8 cellular contexts compared by ENCODE assay signal in genomic region chr2:156908825-156909224, GRCh38.
DNase-seq lines count a peak whose midpoint lies in the region; ATAC-seq, FAIRE-seq and TF ChIP-seq lines count a peak whose summit lies in the region.
"Had no signal": no experiment of that assay in that cellular context is flagged by ENCODE, and none has a peak within 500 bp of the region (broad histone marks: within the 10 kb centered on the region; RNA-seq: fewer than 3 reads in every experiment).

No MANE protein-coding gene starts in this region.

- intact Hi-C loops in colonic mucosa (cut with DNase I) = no loop called here

- TF ChIP-seq CTCF in colonic mucosa (IDR thresholded peaks at IDR 0.05) (no peak), omental fat pad (IDR thresholded peaks at IDR 0.05) (no peak)

- no peak overlapping the region for H3K4me3 ChIP-seq in skeletal muscle satellite cell (ENCODE audit: low read length)
- H3K4me3 ChIP-seq in colonic mucosa = no peak overlapping the region

- peak overlapping the region; percentile 36 for H3K4me2 ChIP-seq in skeletal muscle satellite cell (ENCODE audit: low read length)

- H3K4me1 ChIP-seq in skeletal muscle satellite cell (ENCODE audit: control insufficient read depth, insufficient read depth, low read length) (peaks cover 15% of the 10 kb centered on the region), colonic mucosa (no peaks in the 10 kb centered on the region)

- DNase-seq in GM19239 (ENCODE audit: insufficient read length, low spot score) (no peak), RCC 7860 (ENCODE audit: low spot score) (peak; percentile 38), colonic mucosa (no peak), HuH-7.5 (ENCODE audit: low spot score) (no peak), omental fat pad (ENCODE audit: low spot score) (no peak)
- DNase-seq: activated CD4-positive, CD25-positive, alpha-beta regulatory T cell had no signal

- H3K9ac ChIP-seq in skeletal muscle satellite cell (ENCODE audit: low read depth, low read length) (no peak overlapping the region), colonic mucosa (ENCODE audit: low read depth in 2 of 2, low read length in 2 of 2) (no peak overlapping the region)

- H3K36me3 ChIP-seq in skeletal muscle satellite cell (ENCODE audit: insufficient read depth, low read length) (no peaks in the 10 kb centered on the region), colonic mucosa (no peaks in the 10 kb centered on the region)

- no peaks in the 10 kb centered on the region for H3K9me3 ChIP-seq in skeletal muscle satellite cell (replicated peaks; ENCODE audit: low read length)
- no peaks in the 10 kb centered on the region for H3K9me3 ChIP-seq in colonic mucosa

- peak; percentile 61 for FAIRE-seq in GM19239 (lab: Jason Lieb, UNC)
- peak; percentile 94 for FAIRE-seq in RCC 7860 (lab: Jason Lieb, UNC)

- H3K27me3 ChIP-seq in skeletal muscle satellite cell (ENCODE audit: control insufficient read depth, insufficient read depth, low read length) (peaks cover 18% of the 10 kb centered on the region), colonic mucosa (no peaks in the 10 kb centered on the region)

- ATAC-seq in HG02885 (IDR thresholded peaks at IDR 0.05; ENCODE audit: poor library complexity, unreplicated experiment) = peak; percentile 75
- no peak for ATAC-seq in omental fat pad (ENCODE audit: low FRiP score)

- no peak overlapping the region for H3K27ac ChIP-seq in colonic mucosa
